18 cellular contexts compared by ENCODE assay signal in the genomic region with DNA sequence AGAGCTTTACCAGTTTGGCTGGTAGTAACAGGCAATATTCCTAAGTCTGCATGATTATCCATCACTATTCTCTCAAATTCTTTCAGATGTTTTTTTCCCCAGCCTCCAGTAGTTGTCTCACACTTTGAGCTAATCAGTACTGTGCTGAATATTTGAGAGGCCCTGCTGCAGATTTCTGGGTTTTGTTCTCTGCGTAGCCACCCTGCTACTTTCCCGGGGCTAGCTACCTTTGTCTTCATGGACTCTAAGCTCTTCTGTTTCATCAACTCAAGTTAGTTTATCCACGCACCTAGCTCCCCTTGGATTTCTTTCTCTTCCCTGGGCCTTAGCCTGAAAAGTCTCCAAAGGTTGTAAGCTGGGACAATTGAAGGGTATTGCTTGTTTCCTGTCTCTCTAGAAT.
"Had no signal": no experiment of that assay in that cellular context is flagged by ENCODE, and none has a peak within 500 bp of the region (broad histone marks: within the 10 kb centered on the region; RNA-seq: fewer than 3 reads in every experiment).

No MANE protein-coding gene starts in this region.

- H3K27me3 Mint-ChIP-seq: activated CD4-positive, alpha-beta memory T cell treated with anti-CD3 and anti-CD28 coated beads for 36 hours; activated CD4-positive, alpha-beta T cell treated with anti-CD3 and anti-CD28 coated beads for 36 hours; activated CD8-positive, alpha-beta memory T cell treated with anti-CD3 and anti-CD28 coated beads, Interleukin-2, amount 10 ng/mL, durations not matched to agents 7 days and 5 days; activated naive CD4-positive, alpha-beta T cell treated with anti-CD3 and anti-CD28 coated beads, Interleukin-2, amount 10 ng/mL, durations not matched to agents 7 days and 5 days; central memory CD8-positive, alpha-beta T cell; stimulated activated memory B cell treated with anti-CD40 and anti-IgM and Interleukin-4, amounts not matched to agents 10 μg/mL and 1 μg/mL and 100 μg/mL, for 72 hours had no signal

- DNase-seq: activated CD4-positive, alpha-beta memory T cell treated with anti-CD3 and anti-CD28 coated beads for 36 hours; activated CD4-positive, alpha-beta T cell treated with anti-CD3 and anti-CD28 coated beads for 36 hours; activated CD8-positive, alpha-beta memory T cell treated with anti-CD3 and anti-CD28 coated beads, Interleukin-2, amount 10 ng/mL, durations not matched to agents 7 days and 5 days; activated naive CD4-positive, alpha-beta T cell treated with anti-CD3 and anti-CD28 coated beads, Interleukin-2, amount 10 ng/mL, durations not matched to agents 7 days and 5 days; activated T-cell treated with anti-CD3 and anti-CD28 coated beads, Interleukin-2, amount 50 U/mL, for 1 hour; adrenal gland; cortex of kidney; hippocampal formation; left ventricle myocardium inferior; natural killer cell; occipital lobe; stimulated activated CD4-positive, alpha-beta T cell treated with anti-CD3 and anti-CD28 coated beads, Interleukin-2, amount 100 ng/mL, for 48 hours; tibial artery had no signal

- H3K9me3 Mint-ChIP-seq: activated CD4-positive, alpha-beta memory T cell treated with anti-CD3 and anti-CD28 coated beads for 36 hours; activated naive CD4-positive, alpha-beta T cell treated with anti-CD3 and anti-CD28 coated beads, Interleukin-2, amount 10 ng/mL, durations not matched to agents 7 days and 5 days; central memory CD8-positive, alpha-beta T cell; natural killer cell; stimulated activated memory B cell treated with anti-CD40 and anti-IgM and Interleukin-4, amounts not matched to agents 10 μg/mL and 1 μg/mL and 100 μg/mL, for 72 hours had no signal

- H3K27me3 ChIP-seq: adrenal gland, right atrium auricular region, tibial artery had no signal

- H3K36me3 ChIP-seq: adrenal gland, left ventricle myocardium inferior, right atrium auricular region, tibial artery had no signal

- H3K9me3 ChIP-seq: adrenal gland, left ventricle myocardium inferior, right atrium auricular region, tibial artery had no signal

- H3K4me1 ChIP-seq: adrenal gland had no signal

- H3K4me3 ChIP-seq: adrenal gland, left ventricle myocardium inferior, right atrium auricular region, tibial artery had no signal

- ATAC-seq: activated CD4-positive, alpha-beta T cell treated with anti-CD3 and anti-CD28 coated beads for 36 hours; activated CD8-positive, alpha-beta memory T cell treated with anti-CD3 and anti-CD28 coated beads, Interleukin-2, amount 10 ng/mL, durations not matched to agents 7 days and 5 days; natural killer cell; stimulated activated memory B cell treated with anti-CD40 and anti-IgM and Interleukin-4, amounts not matched to agents 10 μg/mL and 1 μg/mL and 100 μg/mL, for 72 hours had no signal

- H3K27ac Mint-ChIP-seq: activated CD4-positive, alpha-beta memory T cell treated with anti-CD3 and anti-CD28 coated beads for 36 hours; activated CD4-positive, alpha-beta T cell treated with anti-CD3 and anti-CD28 coated beads for 36 hours; activated CD8-positive, alpha-beta memory T cell treated with anti-CD3 and anti-CD28 coated beads, Interleukin-2, amount 10 ng/mL, durations not matched to agents 7 days and 5 days; activated naive CD4-positive, alpha-beta T cell treated with anti-CD3 and anti-CD28 coated beads, Interleukin-2, amount 10 ng/mL, durations not matched to agents 7 days and 5 days; natural killer cell; progenitor cell of endocrine pancreas had no signal

- H3K4me3 Mint-ChIP-seq: activated CD4-positive, alpha-beta memory T cell treated with anti-CD3 and anti-CD28 coated beads for 36 hours; activated CD4-positive, alpha-beta T cell treated with anti-CD3 and anti-CD28 coated beads for 36 hours; activated CD8-positive, alpha-beta memory T cell treated with anti-CD3 and anti-CD28 coated beads, Interleukin-2, amount 10 ng/mL, durations not matched to agents 7 days and 5 days; activated naive CD4-positive, alpha-beta T cell treated with anti-CD3 and anti-CD28 coated beads, Interleukin-2, amount 10 ng/mL, durations not matched to agents 7 days and 5 days; central memory CD8-positive, alpha-beta T cell; natural killer cell; stimulated activated memory B cell treated with anti-CD40 and anti-IgM and Interleukin-4, amounts not matched to agents 10 μg/mL and 1 μg/mL and 100 μg/mL, for 72 hours had no signal

- H3K36me3 Mint-ChIP-seq: natural killer cell had no signal

- H3K27ac ChIP-seq: adrenal gland, left ventricle myocardium inferior, right atrium auricular region, tibial artery, VCaP had no signal
